In the genomic region with DNA sequence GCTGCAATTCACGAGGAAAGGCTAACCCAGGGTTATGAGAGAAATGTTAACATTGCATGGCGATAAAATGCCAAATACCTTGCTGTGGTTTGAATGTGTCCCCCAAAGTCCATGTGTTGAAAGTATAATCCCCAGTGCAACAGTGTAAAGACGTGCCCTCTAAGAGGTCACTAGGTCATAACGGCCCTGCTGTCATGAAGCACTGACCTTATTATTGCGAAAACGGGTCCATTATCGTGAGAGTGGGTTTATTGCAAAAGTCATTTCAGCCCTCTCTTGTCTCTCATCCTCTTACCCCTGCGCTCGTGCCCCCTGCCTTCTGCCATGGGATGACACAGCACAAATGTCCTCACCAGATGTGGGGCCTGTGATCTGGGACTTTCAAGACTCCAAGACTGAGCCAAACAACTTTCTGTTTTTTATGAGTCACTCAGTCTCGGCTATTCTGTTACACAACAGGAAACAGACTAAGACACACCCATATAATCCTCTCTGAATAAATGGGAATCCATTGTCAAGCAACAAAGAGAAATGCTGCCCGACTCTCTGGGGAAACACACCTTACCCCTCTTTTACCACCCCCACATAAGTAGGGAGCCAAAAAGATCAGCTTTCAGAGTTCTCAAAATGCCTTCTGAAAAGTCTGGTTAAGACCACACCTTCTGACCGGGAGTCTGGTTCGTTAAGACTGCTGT, we compare ENCODE assay signal across 8 cellular contexts.
A peak's percentile ranks its signal among the peaks of the same experiment; 100 is the strongest.
DNase-seq lines count a peak whose midpoint lies in the region; TF ChIP-seq lines count a peak whose summit lies in the region.

No MANE protein-coding gene starts in this region.

- no peak for TF ChIP-seq POLR2A in erythroblast (IDR thresholded peaks at IDR 0.05; ENCODE audit: low read length)

- no peaks in the 10 kb centered on the region for H3K36me3 ChIP-seq in osteoblast (ENCODE audit: insufficient read depth, low read length)

- no peaks in the 10 kb centered on the region for H3K9me3 ChIP-seq in osteoblast (ENCODE audit: low read depth, low read length)

- H3K79me2 ChIP-seq in osteoblast (ENCODE audit: insufficient read depth, low read length), result no peaks in the 10 kb centered on the region

- CTCF ChIA-PET in activated CD4-positive, alpha-beta memory T cell treated with anti-CD3 and anti-CD28 coated beads, Interleukin-2, amount 10 ng/mL, durations not matched to agents 7 days and 5 days (lab: Charles Lee), result interaction anchor here (0.8 to 3.0 kb wide), 6 partner anchors 8 to 477 kb away, joined by 3 to 27 read pairs (median 4); no protein-coding TSS in a partner anchor

- H3K27ac ChIP-seq in osteoblast (ENCODE audit: low read depth, low read length), result peak overlapping the region; percentile 58

- peak overlapping the region; percentile 94 for H3K4me3 Mint-ChIP-seq in activated CD4-positive, alpha-beta memory T cell treated with anti-CD3 and anti-CD28 coated beads, Interleukin-2, amount 10 ng/mL, durations not matched to agents 7 days and 5 days

- H3K4me2 ChIP-seq in osteoblast (ENCODE audit: insufficient read depth, low read length), result peak overlapping the region; percentile 61

- no peaks in the 10 kb centered on the region for H3K27me3 Mint-ChIP-seq in activated CD4-positive, alpha-beta memory T cell treated with anti-CD3 and anti-CD28 coated beads, Interleukin-2, amount 10 ng/mL, durations not matched to agents 7 days and 5 days

- H2AFZ ChIP-seq in osteoblast (ENCODE audit: low read length), result peak overlapping the region; percentile 93

- H4K20me1 ChIP-seq in osteoblast (ENCODE audit: insufficient read depth, low read length), result no peaks in the 10 kb centered on the region

- peaks cover 17% of the 10 kb centered on the region for H3K9me3 Mint-ChIP-seq in activated CD4-positive, alpha-beta memory T cell treated with anti-CD3 and anti-CD28 coated beads, Interleukin-2, amount 10 ng/mL, durations not matched to agents 7 days and 5 days

- peaks cover 66% of the 10 kb centered on the region for H3K4me1 Mint-ChIP-seq in activated CD4-positive, alpha-beta memory T cell treated with anti-CD3 and anti-CD28 coated beads, Interleukin-2, amount 10 ng/mL, durations not matched to agents 7 days and 5 days

- TF ChIP-seq CTCF in osteoblast (IDR thresholded peaks at IDR 0.05; ENCODE audit: extremely low read depth, low read depth, low read length), result no peak

- H3K27me3 ChIP-seq in osteoblast (ENCODE audit: insufficient read depth, low read length), result peaks cover 2% of the 10 kb centered on the region

- H3K4me1 ChIP-seq in osteoblast (ENCODE audit: insufficient read depth, low read length), result peaks cover 10% of the 10 kb centered on the region

- peak overlapping the region; percentile 40 for H3K4me3 ChIP-seq in osteoblast (ENCODE audit: insufficient read depth, low read length)

- DNase-seq in GDM1 (lab: John Stamatoyannopoulos, UW) (peak; percentile 8), NCI-H1436 (lab: John Stamatoyannopoulos, UW) (peak; percentile 56), erythroblast (lab: John Stamatoyannopoulos, UW) (peak; percentile 9 to 56), osteoblast (ENCODE audit: insufficient read length, low spot score, missing footprints) (peak; percentile 88), posterior vena cava (ENCODE audit: low spot score) (no peak), anterior cingulate cortex (lab: John Stamatoyannopoulos, UW) (no peak), HK-2 (ENCODE audit: unreplicated experiment) (no peak)
- DNase-seq in activated CD4-positive, alpha-beta memory T cell treated with anti-CD3 and anti-CD28 coated beads, Interleukin-2, amount 10 ng/mL, durations not matched to agents 7 days and 5 days, result peak; percentile 77

- peaks cover 59% of the 10 kb centered on the region for H3K36me3 Mint-ChIP-seq in activated CD4-positive, alpha-beta memory T cell treated with anti-CD3 and anti-CD28 coated beads, Interleukin-2, amount 10 ng/mL, durations not matched to agents 7 days and 5 days (ENCODE audit: low read depth)

- POLR2A ChIA-PET in activated CD4-positive, alpha-beta memory T cell treated with anti-CD3 and anti-CD28 coated beads, Interleukin-2, amount 10 ng/mL, durations not matched to agents 7 days and 5 days (lab: Charles Lee), result interaction anchor here (0.8 to 2.8 kb wide), 10 partner anchors 8 to 1507 kb away, joined by 3 to 26 read pairs (median 4); a partner anchor contains a TSS

- intact Hi-C loops in posterior vena cava (cut with DNase I), result no loop called here

- peak overlapping the region; percentile 98 for H3K27ac Mint-ChIP-seq in activated CD4-positive, alpha-beta memory T cell treated with anti-CD3 and anti-CD28 coated beads, Interleukin-2, amount 10 ng/mL, durations not matched to agents 7 days and 5 days

Comparison
In these comparisons a context has a peak if more than half of its experiments do, and no peak if none do; other contexts are left out.
1. DNase-seq: peak in GDM1 (single experiment), NCI-H1436 (single experiment), activated CD4-positive, alpha-beta memory T cell treated with anti-CD3 and anti-CD28 coated beads, Interleukin-2, amount 10 ng/mL, durations not matched to agents 7 days and 5 days (single experiment), erythroblast (2 of 2) and osteoblast (single experiment); none in posterior vena cava (single experiment), anterior cingulate cortex (0 of 58) and HK-2 (single experiment).